2 cellular contexts compared by ENCODE assay signal in genomic region chr15:34726407-34727100, GRCh38.
TF ChIP-seq lines count a peak whose summit lies in the region.

No MANE protein-coding gene starts in this region.

TF ChIP-seq in IMR-90, 13 proteins besides CTCF, POLR2A, EP300 and RAD21:
- TF ChIP-seq SMC3 (IDR thresholded peaks at IDR 0.05; ENCODE audit: low read depth, low read length) (no peak), RFX5 (IDR thresholded peaks at IDR 0.05; ENCODE audit: low read depth, low read length) (no peak), CEBPB (IDR thresholded peaks at IDR 0.05; ENCODE audit: low read depth, low read length) (peak; percentile 35; the same call in 1 of the 2 replicates)

TF ChIP-seq in GM12891, 5 proteins besides CTCF, POLR2A, EP300 and RAD21:
- TF ChIP-seq TAF1 (IDR thresholded peaks at IDR 0.05; ENCODE audit: low read depth, low read length), result no peak
- no peak for TF ChIP-seq POU2F2 (IDR thresholded peaks at IDR 0.05; ENCODE audit: low read depth, low read length)
- TF ChIP-seq SPI1 (IDR thresholded peaks at IDR 0.05; ENCODE audit: low read depth, low read length), result no peak
- no peak for TF ChIP-seq POLR2AphosphoS5 (IDR thresholded peaks at IDR 0.05; ENCODE audit: low read depth, low read length)
- TF ChIP-seq PAX5 (IDR thresholded peaks at IDR 0.05; ENCODE audit: insufficient read depth, low read length, severe bottlenecking), result no peak
